ENCODE assay signal across 15 cellular contexts in the genomic region with DNA sequence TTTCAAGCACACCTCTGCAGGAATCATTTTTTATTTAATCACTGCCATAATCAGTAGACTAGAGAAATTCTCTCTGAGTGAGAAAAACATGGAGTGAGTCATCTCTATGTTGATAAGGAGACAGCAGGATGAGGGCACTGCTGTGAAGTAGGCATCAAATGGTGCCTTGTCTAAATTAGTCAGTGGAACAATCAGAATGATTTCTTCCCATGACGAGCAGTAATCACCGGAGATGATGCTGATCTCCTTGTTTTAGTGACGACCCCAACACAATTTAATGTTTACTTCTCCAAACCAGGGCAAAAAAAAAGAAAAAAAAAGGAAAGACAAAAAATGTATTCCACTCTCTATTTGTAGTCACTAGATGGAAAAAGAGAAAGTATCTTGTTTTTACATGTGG.
DNase-seq lines count a peak whose midpoint lies in the region; ATAC-seq and TF ChIP-seq lines count a peak whose summit lies in the region.
"Had no signal": no experiment of that assay in that cellular context is flagged by ENCODE, and none has a peak within 500 bp of the region (broad histone marks: within the 10 kb centered on the region; RNA-seq: fewer than 3 reads in every experiment).

No MANE protein-coding gene starts in this region.

- no peak overlapping the region for H4K5ac ChIP-seq in mesendoderm (ENCODE audit: low read length)

- no peak for DNase-seq in stimulated activated naive CD8-positive, alpha-beta T cell treated with anti-CD3 and anti-CD28 coated beads, Interleukin-15, Interleukin-2, amounts not matched to agents 100 U/mL and 50 U/mL, for 24 hours
- no peak for DNase-seq in stimulated activated naive CD8-positive, alpha-beta T cell treated with anti-CD3 and anti-CD28 coated beads, Interleukin-15, amount 100 ng/mL, for 72 hours
- DNase-seq in mesendoderm, result peak; percentile 44
- DNase-seq in substantia nigra (lab: John Stamatoyannopoulos, UW), result no peak
- no peak for DNase-seq in 8988T
- no peak for DNase-seq in AG08396 (ENCODE audit: low spot score)
- DNase-seq: adrenal gland, glutamatergic neuron, lower lobe of right lung, occipital lobe, T-cell had no signal

- no peak overlapping the region for H3K56ac ChIP-seq in mesendoderm (ENCODE audit: low read length)

- H3K4me1 ChIP-seq in mesendoderm (ENCODE audit: control insufficient read depth, low read depth, low read length), result peaks cover 7% of the 10 kb centered on the region

- H3K27me3 ChIP-seq in mesendoderm (ENCODE audit: insufficient read depth, low read length, poor library complexity), result no peaks in the 10 kb centered on the region
- H3K27me3 ChIP-seq: adrenal gland had no signal

- H3K9ac ChIP-seq in mesendoderm (ENCODE audit: low read length), result no peak overlapping the region

- H3K9me3 Mint-ChIP-seq in stimulated activated naive CD8-positive, alpha-beta T cell treated with anti-CD3 and anti-CD28 coated beads, Interleukin-15, amount 100 ng/mL, for 72 hours, result no peaks in the 10 kb centered on the region
- no peaks in the 10 kb centered on the region for H3K9me3 Mint-ChIP-seq in brain
- H3K9me3 Mint-ChIP-seq: CD14-positive monocyte, GM23338, T-cell had no signal

- no peaks in the 10 kb centered on the region for H3K4me1 Mint-ChIP-seq in stimulated activated naive CD8-positive, alpha-beta T cell treated with anti-CD3 and anti-CD28 coated beads, Interleukin-15, amount 100 ng/mL, for 72 hours
- H3K4me1 Mint-ChIP-seq in brain, result peaks cover 36% of the 10 kb centered on the region
- H3K4me1 Mint-ChIP-seq: CD14-positive monocyte had no signal

- H3K27ac ChIP-seq in mesendoderm (ENCODE audit: low read depth, low read length), result no peak overlapping the region
- no peak overlapping the region for H3K27ac ChIP-seq in substantia nigra (ENCODE audit: low read depth, low read length, poor library complexity, severe bottlenecking)
- H3K27ac ChIP-seq: lower lobe of right lung had no signal

- no peak overlapping the region for H3K4me3 Mint-ChIP-seq in stimulated activated naive CD8-positive, alpha-beta T cell treated with anti-CD3 and anti-CD28 coated beads, Interleukin-15, amount 100 ng/mL, for 72 hours
- no peak overlapping the region for H3K4me3 Mint-ChIP-seq in brain
- H3K4me3 Mint-ChIP-seq: CD14-positive monocyte, GM23338, T-cell had no signal

- H2BK15ac ChIP-seq in mesendoderm (replicated peaks; ENCODE audit: low read depth), result no peak overlapping the region

- H3K4me2 ChIP-seq in mesendoderm (ENCODE audit: low read length), result no peak overlapping the region
- H3K4me2 ChIP-seq: GM23338 had no signal

- H3K4ac ChIP-seq in mesendoderm (ENCODE audit: low read depth, low read length), result no peak overlapping the region

- H2BK5ac ChIP-seq in mesendoderm (ENCODE audit: low read length), result no peak overlapping the region

- H3K18ac ChIP-seq in mesendoderm (ENCODE audit: low read length), result no peak overlapping the region

- H3K27me3 Mint-ChIP-seq in stimulated activated naive CD8-positive, alpha-beta T cell treated with anti-CD3 and anti-CD28 coated beads, Interleukin-15, amount 100 ng/mL, for 72 hours, result no peaks in the 10 kb centered on the region
- no peaks in the 10 kb centered on the region for H3K27me3 Mint-ChIP-seq in brain

- no peak overlapping the region for H2BK120ac ChIP-seq in mesendoderm (ENCODE audit: low read depth, low read length)

- no peak for TF ChIP-seq CTCF in brain (conservative IDR thresholded peaks at IDR 0.05)

- no peak overlapping the region for H3K27ac Mint-ChIP-seq in stimulated activated naive CD8-positive, alpha-beta T cell treated with anti-CD3 and anti-CD28 coated beads, Interleukin-15, amount 100 ng/mL, for 72 hours
- peak overlapping the region in 4 of 5 experiments; percentile 72 to 82 (median 76) for H3K27ac Mint-ChIP-seq in brain
- H3K27ac Mint-ChIP-seq: CD14-positive monocyte, GM23338, T-cell had no signal

- H4K8ac ChIP-seq in mesendoderm (ENCODE audit: low read depth, low read length), result no peak overlapping the region

- H3K79me1 ChIP-seq in mesendoderm (ENCODE audit: low read length), result no peaks in the 10 kb centered on the region

- H3K4me3 ChIP-seq in mesendoderm (ENCODE audit: low read length), result no peak overlapping the region
- H3K4me3 ChIP-seq: adrenal gland, GM23338, lower lobe of right lung had no signal

- peaks cover 55% of the 10 kb centered on the region for H3K36me3 Mint-ChIP-seq in brain
- H3K36me3 Mint-ChIP-seq: CD14-positive monocyte, T-cell had no signal

- no peaks in the 10 kb centered on the region for H3K36me3 ChIP-seq in mesendoderm (ENCODE audit: control insufficient read depth, insufficient read depth, low read length)
- H3K36me3 ChIP-seq: adrenal gland, lower lobe of right lung had no signal

- WGBS in mesendoderm (ENCODE audit: extremely low coverage, insufficient coverage, low lambda C conversion rate), result no CpG with 5 or more reads among the region's 3 CpGs

- H2AK5ac ChIP-seq in mesendoderm (ENCODE audit: low read length), result no peak overlapping the region

- H3K23ac ChIP-seq in mesendoderm (ENCODE audit: low read length), result no peak overlapping the region

- peak; percentile 60 for ATAC-seq in stimulated activated naive CD8-positive, alpha-beta T cell treated with anti-CD3 and anti-CD28 coated beads, Interleukin-15, Interleukin-2, amounts not matched to agents 100 U/mL and 50 U/mL, for 24 hours
- no peak for ATAC-seq in stimulated activated naive CD8-positive, alpha-beta T cell treated with anti-CD3 and anti-CD28 coated beads, Interleukin-15, amount 100 ng/mL, for 72 hours
- no peak for ATAC-seq in HG03442 (IDR thresholded peaks at IDR 0.05; ENCODE audit: unreplicated experiment)
- ATAC-seq: GM23338, lower lobe of right lung, T-cell had no signal

- H3K79me2 ChIP-seq in mesendoderm (ENCODE audit: control insufficient read depth, insufficient read depth, low read length), result no peaks in the 10 kb centered on the region

Comparison
In these comparisons a context has a peak if more than half of its experiments do, and no peak if none do; other contexts are left out.
1. H3K27ac Mint-ChIP-seq: peak in brain (4 of 5); none in stimulated activated naive CD8-positive, alpha-beta T cell treated with anti-CD3 and anti-CD28 coated beads, Interleukin-15, amount 100 ng/mL, for 72 hours (0 of 2).